Comparison of ENCODE assay signal across 9 cellular contexts in the genomic region with DNA sequence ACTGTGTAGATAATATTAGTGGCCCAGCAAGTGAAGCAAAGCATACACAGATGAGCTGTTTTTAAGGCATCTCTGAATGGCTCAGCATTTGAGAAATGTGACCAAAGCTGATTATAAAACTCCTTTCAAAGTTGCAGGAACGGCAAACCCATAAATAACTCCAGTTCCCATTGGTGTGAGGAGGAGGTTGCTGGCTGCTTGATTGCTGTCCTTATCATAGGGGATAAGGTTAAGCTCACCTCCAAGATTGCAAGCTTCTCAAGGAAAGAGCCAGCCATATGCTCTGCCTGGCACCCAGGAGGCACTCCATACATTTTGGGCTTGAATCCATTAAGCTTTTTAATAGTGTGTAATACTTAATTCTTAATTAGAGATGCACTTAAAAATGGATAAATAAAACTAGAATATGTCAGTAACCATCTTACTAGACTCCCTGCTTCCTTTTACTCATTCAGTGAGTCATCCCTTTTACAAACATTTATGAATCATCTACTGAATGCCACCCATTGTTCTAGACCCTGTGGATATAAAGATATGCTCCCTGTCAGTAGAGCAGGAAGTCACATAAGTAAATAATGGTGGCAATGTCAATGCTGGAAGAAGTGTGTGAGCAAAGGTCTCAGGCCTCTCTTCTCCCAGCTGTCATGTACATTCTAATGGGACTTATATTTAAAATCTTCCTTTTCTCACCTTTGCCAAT.
DNase-seq lines count a peak whose midpoint lies in the region; ATAC-seq, FAIRE-seq and TF ChIP-seq lines count a peak whose summit lies in the region.
"Had no signal": no experiment of that assay in that cellular context is flagged by ENCODE, and none has a peak within 500 bp of the region (broad histone marks: within the 10 kb centered on the region; RNA-seq: fewer than 3 reads in every experiment).

No MANE protein-coding gene starts in this region.

- H3K27ac Mint-ChIP-seq in CD4-positive, CD25-positive, alpha-beta regulatory T cell = no peak overlapping the region

- H3K36me3 Mint-ChIP-seq in CD4-positive, CD25-positive, alpha-beta regulatory T cell = peaks cover 7% of the 10 kb centered on the region

- DNase-seq in CD4-positive, CD25-positive, alpha-beta regulatory T cell = peak in 1 of 3 donors; percentile 40
- DNase-seq in H54 (ENCODE audit: insufficient read length, low spot score) (peak; percentile 26), NCI-H524 treated with DMSO at 0.1 percent for 48 hours (lab: John Stamatoyannopoulos, UW) (peak; percentile 10), body of pancreas (peak in 2 of 4 donors; percentile 16 to 47), HepG2 (ENCODE audit: low spot score) (peak; percentile 99), GM12892 (ENCODE audit: insufficient read length) (no peak)
- DNase-seq in effector CD4-positive, alpha-beta T cell = no peak
- no peak for DNase-seq in stimulated activated CD4-positive, alpha-beta T cell treated with anti-CD3 and anti-CD28 coated beads, Interleukin-2, amount 100 ng/mL, for 48 hours

- TF ChIP-seq POLR2A in H54 (IDR thresholded peaks at IDR 0.05; ENCODE audit: low read depth, low read length) (no peak), body of pancreas (IDR thresholded peaks at IDR 0.05) (no peak), HepG2 (IDR thresholded peaks at IDR 0.05; ENCODE audit: insufficient read depth in 1 of 2, low read depth in 2 of 2, low read length in 2 of 2) (peak in 1 of 2 experiments; percentile 27; a peak in 1 of 4 replicates), GM12892 (IDR thresholded peaks at IDR 0.05; ENCODE audit: low read depth, low read length) (no peak)

- peak overlapping the region; percentile 86 for H3K4me2 ChIP-seq in HepG2 (ENCODE audit: low read depth, low read length)

- TF ChIP-seq EP300 in HepG2 (IDR thresholded peaks at IDR 0.05; ENCODE audit: low read depth in 2 of 2, low read length in 2 of 2) (peak in 1 of 2 experiments; percentile 98; a peak in 2 of 4 replicates), HepG2 (CRISPR knock-in tag; IDR thresholded peaks at IDR 0.05; ENCODE audit: borderline replicate concordance) (peak; percentile 91)

- ATAC-seq in CD4-positive, CD25-positive, alpha-beta regulatory T cell (ENCODE audit: low read depth in 2 of 2) = peak; percentile 87 to 89
- peak; percentile 94 for ATAC-seq in body of pancreas
- peak; percentile 98 for ATAC-seq in HepG2

- no peak overlapping the region for H2AFZ ChIP-seq in HepG2 (ENCODE audit: low read length)

- CTCF ChIA-PET in HepG2 (lab: Yijun Ruan, JAX; ENCODE audit: low intra/inter-chr PET ratio, low total read pairs) = no interaction called here

- peak; percentile 7; the same call in 1 of the 2 replicates for TF ChIP-seq RAD21 in HepG2 (CRISPR knock-in tag; IDR thresholded peaks at IDR 0.05)

- no peaks in the 10 kb centered on the region for H3K36me3 ChIP-seq in CD4-positive, CD25-positive, alpha-beta regulatory T cell (ENCODE audit: control insufficient read depth, insufficient read depth, low read length)
- H3K36me3 ChIP-seq in body of pancreas (replicated peaks in 1 of 2; ENCODE audit: insufficient read depth in 1 of 2, low read depth in 2 of 2) (no peaks in the 10 kb centered on the region), HepG2 (replicated peaks in 1 of 2; ENCODE audit: control insufficient read depth in 1 of 2, insufficient read depth in 2 of 2, low read length in 2 of 2) (peaks cover 22 to 45% of the 10 kb centered on the region in 2 experiments)

- TF ChIP-seq CTCF in body of pancreas (IDR thresholded peaks at IDR 0.05) = no peak
- no peak for TF ChIP-seq CTCF in HepG2 (CRISPR knock-in tag; IDR thresholded peaks at IDR 0.05)

- H3K9me3 ChIP-seq in CD4-positive, CD25-positive, alpha-beta regulatory T cell (ENCODE audit: control insufficient read depth in 2 of 2, low read length in 2 of 2) = no peaks in the 10 kb centered on the region
- no peaks in the 10 kb centered on the region for H3K9me3 ChIP-seq in body of pancreas
- H3K9me3 ChIP-seq in HepG2 (ENCODE audit: low read length) = no peaks in the 10 kb centered on the region

- FAIRE-seq in H54 (lab: Jason Lieb, UNC) (peak; percentile 69), HepG2 (lab: Jason Lieb, UNC) (peak; percentile 76), GM12892 (lab: Jason Lieb, UNC) (no peak)

- in situ Hi-C loops in HepG2 (cut with HindIII; ENCODE audit: extremely low pct_ligation_motif_present, low pct_unique_long_range_greater_than_20kb) = loop anchor here (5.0 to 10.0 kb wide), 2 partner anchors 98 to 181 kb away; partner anchors contain the start of gene SPATS2L

- H3K27ac ChIP-seq in CD4-positive, CD25-positive, alpha-beta regulatory T cell (ENCODE audit: insufficient read depth, low read length, poor library complexity, severe bottlenecking) = no peak overlapping the region
- H3K27ac ChIP-seq in body of pancreas (peak overlapping the region; percentile 66 to 92 (median 82)), HepG2 (ENCODE audit: extremely low read length, insufficient read depth, low read length) (peak overlapping the region; percentile 98)
- H3K27ac ChIP-seq: HL-60 had no signal

- peak overlapping the region; percentile 82 for H3K9ac ChIP-seq in HepG2 (ENCODE audit: insufficient read depth, low read depth, low read length)

- H3K9me3 Mint-ChIP-seq in CD4-positive, CD25-positive, alpha-beta regulatory T cell = no peaks in the 10 kb centered on the region

- no peak overlapping the region for H3K4me3 Mint-ChIP-seq in CD4-positive, CD25-positive, alpha-beta regulatory T cell

- 0 to 4% methylated on average over 1 of the region's 1 CpG for WGBS in body of pancreas, 2 donors
- WGBS in HepG2 (ENCODE audit: low lambda C conversion rate) = 0% methylated on average over 1 of the region's 1 CpG

- H3K79me2 ChIP-seq in HepG2 (ENCODE audit: insufficient read depth, low read length) = peaks cover 65% of the 10 kb centered on the region

- intact Hi-C loops in body of pancreas (cut with DNase I) (no loop called here), HepG2 (cut with micrococcal nuclease; ENCODE audit: unreplicated experiment) (loop anchor here (1.0 to 10.0 kb wide), 7 partner anchors 39 to 421 kb away; no protein-coding TSS in a partner anchor)

- H3K4me1 ChIP-seq in CD4-positive, CD25-positive, alpha-beta regulatory T cell (ENCODE audit: control insufficient read depth, insufficient read depth, low read length, poor library complexity, severe bottlenecking) = no peaks in the 10 kb centered on the region
- peaks cover 27% of the 10 kb centered on the region for H3K4me1 ChIP-seq in body of pancreas
- H3K4me1 ChIP-seq in HepG2 (ENCODE audit: insufficient read depth, low read length) = peaks cover 83% of the 10 kb centered on the region

- POLR2A ChIA-PET in HepG2 (lab: Yijun Ruan, JAX) = interaction anchor here (0.5 to 4.7 kb wide), 10 partner anchors 8 to 459 kb away, joined by 3 to 47 read pairs (median 5); partner anchors contain the start of genes CLK1 and SPATS2L

- H3K27me3 Mint-ChIP-seq in CD4-positive, CD25-positive, alpha-beta regulatory T cell = no peaks in the 10 kb centered on the region

- H4K20me1 ChIP-seq in HepG2 (ENCODE audit: insufficient read depth, low read length) = no peaks in the 10 kb centered on the region

- H3K4me1 Mint-ChIP-seq in CD4-positive, CD25-positive, alpha-beta regulatory T cell = peaks cover 10 to 30% (median 18%) of the 10 kb centered on the region in 4 donors

- H3K4me3 ChIP-seq in CD4-positive, CD25-positive, alpha-beta regulatory T cell (ENCODE audit: low read depth, low read length) = no peak overlapping the region
- H3K4me3 ChIP-seq in body of pancreas = no peak overlapping the region
- peak overlapping the region in 2 of 3 experiments; percentile 28 to 42; a peak in 2 of 6 replicates for H3K4me3 ChIP-seq in HepG2 (replicated peaks in 1 of 3; ENCODE audit: insufficient read depth in 1 of 3, low read depth in 2 of 3, low read length in 3 of 3)

- BruUV-seq in HepG2 (replicated peaks; lab: Mats Ljungman, UMichigan) = TSS peak; percentile 87

- H3K27me3 ChIP-seq in CD4-positive, CD25-positive, alpha-beta regulatory T cell (ENCODE audit: control insufficient read depth, insufficient read depth, low read length) = no peaks in the 10 kb centered on the region
- no peaks in the 10 kb centered on the region for H3K27me3 ChIP-seq in body of pancreas
- H3K27me3 ChIP-seq in HepG2 (ENCODE audit: control insufficient read depth in 1 of 2, insufficient read depth in 2 of 2, low read length in 2 of 2) = no peaks in the 10 kb centered on the region

TF ChIP-seq in HepG2, 621 proteins besides CTCF, POLR2A, EP300 and RAD21 (continues in another document):
- TF ChIP-seq PITX1 (CRISPR knock-in tag; IDR thresholded peaks at IDR 0.05) (no peak; the same call in 1 of the 2 replicates), HOXA5 (CRISPR knock-in tag; IDR thresholded peaks at IDR 0.05) (peak; percentile 54), MIXL1 (CRISPR knock-in tag; IDR thresholded peaks at IDR 0.05) (peak; percentile 78), ETV5 (CRISPR knock-in tag; IDR thresholded peaks at IDR 0.05; ENCODE audit: borderline replicate concordance) (peak; percentile 98), ZSCAN12 (CRISPR knock-in tag; IDR thresholded peaks at IDR 0.05) (no peak), ZNF709 (CRISPR knock-in tag; IDR thresholded peaks at IDR 0.05) (no peak), ZNF567 (CRISPR knock-in tag; IDR thresholded peaks at IDR 0.05; ENCODE audit: borderline replicate concordance) (no peak), SNAPC5 (CRISPR knock-in tag; IDR thresholded peaks at IDR 0.05; ENCODE audit: borderline replicate concordance) (no peak)
- TF ChIP-seq, protein P1, sequence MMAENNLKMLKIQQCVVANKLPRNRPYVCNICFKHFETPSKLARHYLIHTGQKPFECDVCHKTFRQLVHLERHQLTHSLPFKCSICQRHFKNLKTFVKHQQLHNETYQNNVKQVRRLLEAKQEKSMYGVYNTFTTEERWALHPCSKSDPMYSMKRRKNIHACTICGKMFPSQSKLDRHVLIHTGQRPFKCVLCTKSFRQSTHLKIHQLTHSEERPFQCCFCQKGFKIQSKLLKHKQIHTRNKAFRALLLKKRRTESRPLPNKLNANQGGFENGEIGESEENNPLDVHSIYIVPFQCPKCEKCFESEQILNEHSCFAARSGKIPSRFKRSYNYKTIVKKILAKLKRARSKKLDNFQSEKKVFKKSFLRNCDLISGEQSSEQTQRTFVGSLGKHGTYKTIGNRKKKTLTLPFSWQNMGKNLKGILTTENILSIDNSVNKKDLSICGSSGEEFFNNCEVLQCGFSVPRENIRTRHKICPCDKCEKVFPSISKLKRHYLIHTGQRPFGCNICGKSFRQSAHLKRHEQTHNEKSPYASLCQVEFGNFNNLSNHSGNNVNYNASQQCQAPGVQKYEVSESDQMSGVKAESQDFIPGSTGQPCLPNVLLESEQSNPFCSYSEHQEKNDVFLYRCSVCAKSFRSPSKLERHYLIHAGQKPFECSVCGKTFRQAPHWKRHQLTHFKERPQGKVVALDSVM (CRISPR knock-in tag; IDR thresholded peaks at IDR 0.05) = peak; percentile 29; the same call in 1 of the 2 replicates
- TF ChIP-seq, protein P2, sequence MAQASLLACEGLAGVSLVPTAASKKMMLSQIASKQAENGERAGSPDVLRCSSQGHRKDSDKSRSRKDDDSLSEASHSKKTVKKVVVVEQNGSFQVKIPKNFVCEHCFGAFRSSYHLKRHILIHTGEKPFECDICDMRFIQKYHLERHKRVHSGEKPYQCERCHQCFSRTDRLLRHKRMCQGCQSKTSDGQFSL (CRISPR knock-in tag; IDR thresholded peaks at IDR 0.05) = no peak

Comparison
In these comparisons a context has a peak if more than half of its experiments do, and no peak if none do; other contexts are left out.
1. DNase-seq: peak in H54 (single experiment), NCI-H524 treated with DMSO at 0.1 percent for 48 hours (single experiment) and HepG2 (single experiment); none in GM12892 (single experiment), effector CD4-positive, alpha-beta T cell (single experiment) and stimulated activated CD4-positive, alpha-beta T cell treated with anti-CD3 and anti-CD28 coated beads, Interleukin-2, amount 100 ng/mL, for 48 hours (0 of 2).
2. H3K4me3 ChIP-seq: peak in HepG2 (2 of 3); none in CD4-positive, CD25-positive, alpha-beta regulatory T cell (single experiment) and body of pancreas (0 of 2).
3. Peak in every context shown above with its lines, with median percentiles within 50 percentile points of each other: ATAC-seq.